ENCODE assay signal across 19 cellular contexts in genomic region chr9:85112376-85112775, GRCh38.
"Had no signal": no experiment of that assay in that cellular context is flagged by ENCODE, and none has a peak within 500 bp of the region (broad histone marks: within the 10 kb centered on the region; RNA-seq: fewer than 3 reads in every experiment).

No MANE protein-coding gene starts in this region.

- H3K27me3 ChIP-seq: dorsolateral prefrontal cortex, foreskin keratinocyte, gastrocnemius medialis, left lung had no signal

- H3K9me3 ChIP-seq: esophagus muscularis mucosa, gastrocnemius medialis, heart right ventricle, left lung, lower lobe of right lung had no signal

- H3K36me3 Mint-ChIP-seq: naive thymus-derived CD4-positive, alpha-beta T cell had no signal

- H3K4me1 Mint-ChIP-seq: naive thymus-derived CD4-positive, alpha-beta T cell had no signal

- DNase-seq: dermis blood vessel endothelial cell; dorsolateral prefrontal cortex; effector CD4-positive, alpha-beta T cell; effector memory CD4-positive, alpha-beta T cell; foreskin keratinocyte; gastrocnemius medialis; glutamatergic neuron; head of caudate nucleus; heart right ventricle; hippocampal formation; left cardiac atrium; left lung; left ventricle myocardium superior; lower lobe of right lung; mesenchymal stem cell; midbrain; naive thymus-derived CD4-positive, alpha-beta T cell had no signal

- H3K36me3 ChIP-seq: esophagus muscularis mucosa, gastrocnemius medialis, heart right ventricle, left lung, lower lobe of right lung had no signal

- H3K4me3 Mint-ChIP-seq: naive thymus-derived CD4-positive, alpha-beta T cell had no signal

- H3K27ac Mint-ChIP-seq: naive thymus-derived CD4-positive, alpha-beta T cell had no signal

- H3K4me3 ChIP-seq: coronary artery, dorsolateral prefrontal cortex, esophagus muscularis mucosa, gastrocnemius medialis, heart right ventricle, left lung, lower lobe of right lung had no signal

- H3K4me1 ChIP-seq: esophagus muscularis mucosa, gastrocnemius medialis, heart right ventricle, left lung, lower lobe of right lung had no signal
